15 cellular contexts compared by ENCODE assay signal in the genomic region with DNA sequence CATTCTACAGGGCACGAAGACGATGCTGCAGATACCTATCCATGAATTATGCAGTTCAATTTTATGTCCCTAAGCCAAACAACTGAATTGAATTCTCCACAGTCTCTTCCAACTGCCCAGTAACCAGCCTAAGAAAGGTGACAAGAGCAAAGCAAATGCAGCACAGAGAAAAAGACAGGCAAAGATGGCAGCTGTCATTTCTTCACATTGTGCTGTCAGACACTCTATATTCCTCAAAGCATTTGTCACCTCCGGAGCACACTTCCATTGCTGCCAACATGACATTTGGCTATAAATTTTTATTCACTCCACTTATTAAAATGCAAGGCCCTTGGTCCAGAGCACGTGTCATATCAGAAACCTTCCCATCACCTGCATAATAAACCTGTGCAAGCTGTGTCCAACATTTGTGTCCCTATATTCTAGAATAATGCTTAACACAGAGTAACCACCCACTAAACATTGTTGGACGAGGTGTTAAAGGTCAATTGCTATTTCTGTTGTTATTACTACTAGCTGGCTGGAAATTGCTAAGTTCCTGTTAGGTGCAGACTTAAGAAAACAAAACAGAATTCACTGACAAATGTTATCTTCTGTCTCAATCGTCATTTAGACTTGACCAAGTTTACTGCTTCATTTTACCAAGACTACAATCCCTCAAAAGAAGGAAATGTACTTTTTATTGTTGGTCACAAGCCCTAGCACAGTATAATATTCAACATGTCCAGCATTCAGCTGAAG.
DNase-seq lines count a peak whose midpoint lies in the region; ATAC-seq and TF ChIP-seq lines count a peak whose summit lies in the region.
"Had no signal": no experiment of that assay in that cellular context is flagged by ENCODE, and none has a peak within 500 bp of the region (broad histone marks: within the 10 kb centered on the region; RNA-seq: fewer than 3 reads in every experiment).

No MANE protein-coding gene starts in this region.

- TF ChIP-seq CTCF in VCaP (conservative IDR thresholded peaks at IDR 0.05) (no peak), heart left ventricle (IDR thresholded peaks at IDR 0.05) (no peak), mucosa of descending colon (IDR thresholded peaks at IDR 0.05) (no peak), tibial artery (IDR thresholded peaks at IDR 0.05) (no peak)

- WGBS in heart left ventricle, 4 donors: 38 to 46% (median 44%) methylated on average over 6 of the region's 6 CpGs
- WGBS in GM23248 (ENCODE audit: low coverage in 1 of 2, low lambda C conversion rate in 2 of 2, missing lambda C conversion rate in 2 of 2), 2 experiments: 89% methylated on average over 6 of the region's 6 CpGs

- ATAC-seq in heart left ventricle: peak; percentile 21 to 70 (median 61)
- ATAC-seq in mucosa of descending colon: peak; percentile 70
- ATAC-seq in HG03175 (IDR thresholded peaks at IDR 0.05; ENCODE audit: unreplicated experiment): no peak
- ATAC-seq: activated CD4-positive, CD25-positive, alpha-beta regulatory T cell treated with anti-CD3 and anti-CD28 coated beads, Interleukin-2, amount 50 U/mL, for 24 hours; T-helper 17 cell had no signal

- peak overlapping the region; percentile 100 for H3K27ac ChIP-seq in VCaP
- H3K27ac ChIP-seq in heart left ventricle: peak overlapping the region in 11 of 12 donors; percentile 26 to 68 (median 53)
- H3K27ac ChIP-seq in tibial artery: peak overlapping the region; percentile 4 to 18
- no peak overlapping the region for H3K27ac ChIP-seq in GM23248

- H3K4me2 ChIP-seq in GM23248 (ENCODE audit: unreplicated experiment): no peak overlapping the region

- in situ Hi-C loops in GM23248 (cut with MboI): no loop called here

- no peak overlapping the region for H2AFZ ChIP-seq in GM23248

- H3K9me3 ChIP-seq in heart left ventricle (no peaks in the 10 kb centered on the region), mucosa of descending colon (no peaks in the 10 kb centered on the region), tibial artery (no peaks in the 10 kb centered on the region), GM23248 (ENCODE audit: low read depth) (no peaks in the 10 kb centered on the region)

- H3K4me3 ChIP-seq in heart left ventricle (no peak overlapping the region), mucosa of descending colon (no peak overlapping the region), tibial artery (no peak overlapping the region), GM23248 (no peak overlapping the region)

- TF ChIP-seq POLR2A in heart left ventricle (IDR thresholded peaks at IDR 0.05): no peak

- H3F3A ChIP-seq in GM23248 (ENCODE audit: insufficient read depth): peaks cover 12% of the 10 kb centered on the region

- H3K4me1 ChIP-seq in heart left ventricle: peaks cover 13 to 89% (median 61%) of the 10 kb centered on the region in 12 donors
- H3K4me1 ChIP-seq in mucosa of descending colon (ENCODE audit: low read depth): peaks cover 36% of the 10 kb centered on the region
- H3K4me1 ChIP-seq in tibial artery: peaks cover 0 to 69% (median 33%) of the 10 kb centered on the region in 4 donors
- peaks cover 37% of the 10 kb centered on the region for H3K4me1 ChIP-seq in GM23248 (ENCODE audit: insufficient read depth)

- H3K9me2 ChIP-seq in GM23248 (ENCODE audit: insufficient read depth): no peaks in the 10 kb centered on the region

- no peaks in the 10 kb centered on the region for H4K20me1 ChIP-seq in GM23248 (ENCODE audit: insufficient read depth)

- H3K79me2 ChIP-seq in GM23248 (ENCODE audit: insufficient read depth): peaks cover 92% of the 10 kb centered on the region

- H3K27me3 ChIP-seq in heart left ventricle (no peaks in the 10 kb centered on the region), tibial artery (no peaks in the 10 kb centered on the region), GM23248 (replicated peaks; ENCODE audit: insufficient read depth) (no peaks in the 10 kb centered on the region)

- H3K9ac ChIP-seq in GM23248: no peak overlapping the region

- H3K36me3 ChIP-seq in heart left ventricle (no peaks in the 10 kb centered on the region), mucosa of descending colon (ENCODE audit: low read depth) (no peaks in the 10 kb centered on the region), tibial artery (no peaks in the 10 kb centered on the region), GM23248 (ENCODE audit: low read depth) (no peaks in the 10 kb centered on the region)

- DNase-seq in heart left ventricle: no peak
- DNase-seq in mucosa of descending colon: no peak
- DNase-seq in tibial artery: no peak
- DNase-seq in GM23248: no peak
- DNase-seq in superior temporal gyrus (ENCODE audit: extremely low spot score): no peak
- DNase-seq: activated naive CD4-positive, alpha-beta T cell; aorta; effector CD4-positive, alpha-beta T cell; midbrain; occipital lobe; SHP77 treated with DMSO at 0.1 percent for 48 hours; T-helper 17 cell had no signal

- intact Hi-C loops in heart left ventricle (cut with DNase I) (loop anchor here in 1 of 10 donors (5.0 kb wide), 1 partner anchor 88 kb away; a partner anchor contains a TSS), mucosa of descending colon (cut with DNase I, micrococcal nuclease) (no loop called here), tibial artery (cut with DNase I; ENCODE audit: low total_unique reads) (no loop called here)
